6 cellular contexts compared by ENCODE assay signal in genomic region chr2:206287197-206287596, GRCh38.
"Had no signal": no experiment of that assay in that cellular context is flagged by ENCODE, and none has a peak within 500 bp of the region (broad histone marks: within the 10 kb centered on the region; RNA-seq: fewer than 3 reads in every experiment).

No MANE protein-coding gene starts in this region.

- H3K4me3 ChIP-seq: GM12878 had no signal

- ATAC-seq: GM12878 had no signal

- FAIRE-seq: GM12878, GM12891, GM18507, GM19239 had no signal

- DNase-seq: GDM1, GF-D8 had no signal
